ENCODE assay signal across 1 cellular context in genomic region chr3:69791111-69791510, GRCh38.
TF ChIP-seq lines count a peak whose summit lies in the region.

No MANE protein-coding gene starts in this region.

TF ChIP-seq in K562, 482 proteins besides CTCF, POLR2A, EP300 and RAD21 (continued from another document):
- no peak for TF ChIP-seq RERE (CRISPR knock-in tag; IDR thresholded peaks at IDR 0.05; ENCODE audit: borderline replicate concordance)
- TF ChIP-seq CEBPB (tag; IDR thresholded peaks at IDR 0.05) = peak; percentile 91
- TF ChIP-seq GTF2F1 (IDR thresholded peaks at IDR 0.05; ENCODE audit: low read depth, low read length) = no peak
- TF ChIP-seq PBX2 (CRISPR knock-in tag; IDR thresholded peaks at IDR 0.05; ENCODE audit: low read depth) = no peak
- 0 out of 2 replicates have a peak, but pooled peaks have one; percentile 8 for TF ChIP-seq PBX2 (tag; conservative IDR thresholded peaks at IDR 0.05; ENCODE audit: low read depth)
- peak in 1 of 2 experiments; percentile 74; a peak in 1 of 4 replicates for TF ChIP-seq RCOR1 (IDR thresholded peaks at IDR 0.05; ENCODE audit: borderline replicate concordance in 1 of 2, low read depth in 2 of 2, low read length in 2 of 2)
- no peak for TF ChIP-seq ZNF347 (CRISPR knock-in tag; IDR thresholded peaks at IDR 0.05; ENCODE audit: low read depth)
- peak; percentile 5; the same call in 1 of the 2 replicates for TF ChIP-seq CBFA2T3 (IDR thresholded peaks at IDR 0.05)
